2 cellular contexts compared by ENCODE assay signal in the genomic region with DNA sequence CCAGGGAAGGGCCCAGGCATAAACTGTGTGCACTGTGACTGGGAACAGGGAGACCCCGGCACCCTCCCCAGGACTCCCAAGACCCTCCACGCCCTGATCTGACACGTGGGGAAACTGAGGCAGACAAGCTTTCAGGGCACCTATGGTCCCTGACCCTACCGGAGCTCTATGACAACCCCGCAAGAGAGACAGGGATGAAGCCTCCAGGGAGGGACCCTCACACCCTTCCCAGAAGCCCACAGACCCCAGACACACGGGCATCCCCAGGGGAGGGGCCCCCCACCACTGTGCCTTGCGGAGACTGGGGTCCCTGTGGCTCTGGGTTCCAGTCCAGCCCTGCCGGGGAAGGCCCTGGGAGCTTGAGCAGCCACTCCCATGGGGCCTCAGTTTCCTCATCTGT.
TF ChIP-seq lines count a peak whose summit lies in the region.

No MANE protein-coding gene starts in this region.

TF ChIP-seq in SK-N-SH, 30 proteins besides CTCF, POLR2A, EP300 and RAD21:
- TF ChIP-seq SMC3 (IDR thresholded peaks at IDR 0.05; ENCODE audit: low read depth, low read length) (no peak), RFX5 (IDR thresholded peaks at IDR 0.05; ENCODE audit: low read length) (no peak), FOSL2 (IDR thresholded peaks at IDR 0.05; ENCODE audit: borderline replicate concordance, low read depth) (no peak), TEAD4 (IDR thresholded peaks at IDR 0.05; ENCODE audit: borderline replicate concordance, insufficient read depth) (no peak), FOXJ3 (CRISPR knock-in tag; IDR thresholded peaks at IDR 0.05) (no peak), NRF1 (IDR thresholded peaks at IDR 0.05; ENCODE audit: low read depth, low read length) (no peak), JUND (IDR thresholded peaks at IDR 0.05) (no peak), NFIC (IDR thresholded peaks at IDR 0.05; ENCODE audit: borderline replicate concordance) (no peak), MXI1 (IDR thresholded peaks at IDR 0.05; ENCODE audit: low read depth, low read length) (no peak), TCF12 (IDR thresholded peaks at IDR 0.05) (no peak), CHD2 (IDR thresholded peaks at IDR 0.05; ENCODE audit: low read length, partially characterized antibody) (no peak), FOXM1 (IDR thresholded peaks at IDR 0.05; ENCODE audit: low read depth) (no peak)
- TF ChIP-seq, protein P1, sequence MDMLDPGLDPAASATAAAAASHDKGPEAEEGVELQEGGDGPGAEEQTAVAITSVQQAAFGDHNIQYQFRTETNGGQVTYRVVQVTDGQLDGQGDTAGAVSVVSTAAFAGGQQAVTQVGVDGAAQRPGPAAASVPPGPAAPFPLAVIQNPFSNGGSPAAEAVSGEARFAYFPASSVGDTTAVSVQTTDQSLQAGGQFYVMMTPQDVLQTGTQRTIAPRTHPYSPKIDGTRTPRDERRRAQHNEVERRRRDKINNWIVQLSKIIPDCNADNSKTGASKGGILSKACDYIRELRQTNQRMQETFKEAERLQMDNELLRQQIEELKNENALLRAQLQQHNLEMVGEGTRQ (IDR thresholded peaks at IDR 0.05; ENCODE audit: borderline replicate concordance, low read depth, low read length), result no peak
- TF ChIP-seq, protein P2, sequence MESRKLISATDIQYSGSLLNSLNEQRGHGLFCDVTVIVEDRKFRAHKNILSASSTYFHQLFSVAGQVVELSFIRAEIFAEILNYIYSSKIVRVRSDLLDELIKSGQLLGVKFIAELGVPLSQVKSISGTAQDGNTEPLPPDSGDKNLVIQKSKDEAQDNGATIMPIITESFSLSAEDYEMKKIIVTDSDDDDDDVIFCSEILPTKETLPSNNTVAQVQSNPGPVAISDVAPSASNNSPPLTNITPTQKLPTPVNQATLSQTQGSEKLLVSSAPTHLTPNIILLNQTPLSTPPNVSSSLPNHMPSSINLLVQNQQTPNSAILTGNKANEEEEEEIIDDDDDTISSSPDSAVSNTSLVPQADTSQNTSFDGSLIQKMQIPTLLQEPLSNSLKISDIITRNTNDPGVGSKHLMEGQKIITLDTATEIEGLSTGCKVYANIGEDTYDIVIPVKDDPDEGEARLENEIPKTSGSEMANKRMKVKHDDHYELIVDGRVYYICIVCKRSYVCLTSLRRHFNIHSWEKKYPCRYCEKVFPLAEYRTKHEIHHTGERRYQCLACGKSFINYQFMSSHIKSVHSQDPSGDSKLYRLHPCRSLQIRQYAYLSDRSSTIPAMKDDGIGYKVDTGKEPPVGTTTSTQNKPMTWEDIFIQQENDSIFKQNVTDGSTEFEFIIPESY (IDR thresholded peaks at IDR 0.05; ENCODE audit: borderline replicate concordance, low read depth), result no peak
- TF ChIP-seq, protein P3, sequence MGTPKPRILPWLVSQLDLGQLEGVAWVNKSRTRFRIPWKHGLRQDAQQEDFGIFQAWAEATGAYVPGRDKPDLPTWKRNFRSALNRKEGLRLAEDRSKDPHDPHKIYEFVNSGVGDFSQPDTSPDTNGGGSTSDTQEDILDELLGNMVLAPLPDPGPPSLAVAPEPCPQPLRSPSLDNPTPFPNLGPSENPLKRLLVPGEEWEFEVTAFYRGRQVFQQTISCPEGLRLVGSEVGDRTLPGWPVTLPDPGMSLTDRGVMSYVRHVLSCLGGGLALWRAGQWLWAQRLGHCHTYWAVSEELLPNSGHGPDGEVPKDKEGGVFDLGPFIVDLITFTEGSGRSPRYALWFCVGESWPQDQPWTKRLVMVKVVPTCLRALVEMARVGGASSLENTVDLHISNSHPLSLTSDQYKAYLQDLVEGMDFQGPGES (IDR thresholded peaks at IDR 0.05; ENCODE audit: low read depth, low read length), result no peak

TF ChIP-seq in SK-N-SH treated with all-trans-retinoic acid at 6 μM for 48 hours, 23 proteins besides CTCF, POLR2A, EP300 and RAD21:
- TF ChIP-seq, protein P4, sequence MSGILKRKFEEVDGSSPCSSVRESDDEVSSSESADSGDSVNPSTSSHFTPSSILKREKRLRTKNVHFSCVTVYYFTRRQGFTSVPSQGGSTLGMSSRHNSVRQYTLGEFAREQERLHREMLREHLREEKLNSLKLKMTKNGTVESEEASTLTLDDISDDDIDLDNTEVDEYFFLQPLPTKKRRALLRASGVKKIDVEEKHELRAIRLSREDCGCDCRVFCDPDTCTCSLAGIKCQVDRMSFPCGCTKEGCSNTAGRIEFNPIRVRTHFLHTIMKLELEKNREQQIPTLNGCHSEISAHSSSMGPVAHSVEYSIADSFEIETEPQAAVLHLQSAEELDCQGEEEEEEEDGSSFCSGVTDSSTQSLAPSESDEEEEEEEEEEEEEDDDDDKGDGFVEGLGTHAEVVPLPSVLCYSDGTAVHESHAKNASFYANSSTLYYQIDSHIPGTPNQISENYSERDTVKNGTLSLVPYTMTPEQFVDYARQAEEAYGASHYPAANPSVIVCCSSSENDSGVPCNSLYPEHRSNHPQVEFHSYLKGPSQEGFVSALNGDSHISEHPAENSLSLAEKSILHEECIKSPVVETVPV (CRISPR knock-in tag; IDR thresholded peaks at IDR 0.05), result no peak
- no peak for TF ChIP-seq ZNF70 (CRISPR knock-in tag; IDR thresholded peaks at IDR 0.05)
- no peak for TF ChIP-seq ISL1 (CRISPR knock-in tag; IDR thresholded peaks at IDR 0.05)
- no peak for TF ChIP-seq RARB (CRISPR knock-in tag; IDR thresholded peaks at IDR 0.05)
- TF ChIP-seq ARNTL (CRISPR knock-in tag; IDR thresholded peaks at IDR 0.05; ENCODE audit: borderline replicate concordance, low read depth), result no peak
- no peak for TF ChIP-seq TCF4 (CRISPR knock-in tag; IDR thresholded peaks at IDR 0.05; ENCODE audit: borderline replicate concordance)
- no peak for TF ChIP-seq ESRRG (CRISPR knock-in tag; IDR thresholded peaks at IDR 0.05)
- TF ChIP-seq, protein P5, sequence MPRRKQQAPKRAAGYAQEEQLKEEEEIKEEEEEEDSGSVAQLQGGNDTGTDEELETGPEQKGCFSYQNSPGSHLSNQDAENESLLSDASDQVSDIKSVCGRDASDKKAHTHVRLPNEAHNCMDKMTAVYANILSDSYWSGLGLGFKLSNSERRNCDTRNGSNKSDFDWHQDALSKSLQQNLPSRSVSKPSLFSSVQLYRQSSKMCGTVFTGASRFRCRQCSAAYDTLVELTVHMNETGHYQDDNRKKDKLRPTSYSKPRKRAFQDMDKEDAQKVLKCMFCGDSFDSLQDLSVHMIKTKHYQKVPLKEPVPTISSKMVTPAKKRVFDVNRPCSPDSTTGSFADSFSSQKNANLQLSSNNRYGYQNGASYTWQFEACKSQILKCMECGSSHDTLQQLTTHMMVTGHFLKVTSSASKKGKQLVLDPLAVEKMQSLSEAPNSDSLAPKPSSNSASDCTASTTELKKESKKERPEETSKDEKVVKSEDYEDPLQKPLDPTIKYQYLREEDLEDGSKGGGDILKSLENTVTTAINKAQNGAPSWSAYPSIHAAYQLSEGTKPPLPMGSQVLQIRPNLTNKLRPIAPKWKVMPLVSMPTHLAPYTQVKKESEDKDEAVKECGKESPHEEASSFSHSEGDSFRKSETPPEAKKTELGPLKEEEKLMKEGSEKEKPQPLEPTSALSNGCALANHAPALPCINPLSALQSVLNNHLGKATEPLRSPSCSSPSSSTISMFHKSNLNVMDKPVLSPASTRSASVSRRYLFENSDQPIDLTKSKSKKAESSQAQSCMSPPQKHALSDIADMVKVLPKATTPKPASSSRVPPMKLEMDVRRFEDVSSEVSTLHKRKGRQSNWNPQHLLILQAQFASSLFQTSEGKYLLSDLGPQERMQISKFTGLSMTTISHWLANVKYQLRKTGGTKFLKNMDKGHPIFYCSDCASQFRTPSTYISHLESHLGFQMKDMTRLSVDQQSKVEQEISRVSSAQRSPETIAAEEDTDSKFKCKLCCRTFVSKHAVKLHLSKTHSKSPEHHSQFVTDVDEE (CRISPR knock-in tag; IDR thresholded peaks at IDR 0.05), result no peak
- no peak for TF ChIP-seq BACH2 (CRISPR knock-in tag; IDR thresholded peaks at IDR 0.05; ENCODE audit: borderline replicate concordance)
- TF ChIP-seq, protein P6, sequence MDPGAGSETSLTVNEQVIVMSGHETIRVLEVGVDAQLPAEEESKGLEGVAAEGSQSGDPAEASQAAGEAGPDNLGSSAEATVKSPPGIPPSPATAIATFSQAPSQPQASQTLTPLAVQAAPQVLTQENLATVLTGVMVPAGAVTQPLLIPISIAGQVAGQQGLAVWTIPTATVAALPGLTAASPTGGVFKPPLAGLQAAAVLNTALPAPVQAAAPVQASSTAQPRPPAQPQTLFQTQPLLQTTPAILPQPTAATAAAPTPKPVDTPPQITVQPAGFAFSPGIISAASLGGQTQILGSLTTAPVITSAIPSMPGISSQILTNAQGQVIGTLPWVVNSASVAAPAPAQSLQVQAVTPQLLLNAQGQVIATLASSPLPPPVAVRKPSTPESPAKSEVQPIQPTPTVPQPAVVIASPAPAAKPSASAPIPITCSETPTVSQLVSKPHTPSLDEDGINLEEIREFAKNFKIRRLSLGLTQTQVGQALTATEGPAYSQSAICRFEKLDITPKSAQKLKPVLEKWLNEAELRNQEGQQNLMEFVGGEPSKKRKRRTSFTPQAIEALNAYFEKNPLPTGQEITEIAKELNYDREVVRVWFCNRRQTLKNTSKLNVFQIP (CRISPR knock-in tag; IDR thresholded peaks at IDR 0.05; ENCODE audit: borderline replicate concordance, low read depth), result no peak
- TF ChIP-seq GLIS3 (CRISPR knock-in tag; IDR thresholded peaks at IDR 0.05), result no peak
